Comparison of ENCODE assay signal across 25 cellular contexts in the genomic region with DNA sequence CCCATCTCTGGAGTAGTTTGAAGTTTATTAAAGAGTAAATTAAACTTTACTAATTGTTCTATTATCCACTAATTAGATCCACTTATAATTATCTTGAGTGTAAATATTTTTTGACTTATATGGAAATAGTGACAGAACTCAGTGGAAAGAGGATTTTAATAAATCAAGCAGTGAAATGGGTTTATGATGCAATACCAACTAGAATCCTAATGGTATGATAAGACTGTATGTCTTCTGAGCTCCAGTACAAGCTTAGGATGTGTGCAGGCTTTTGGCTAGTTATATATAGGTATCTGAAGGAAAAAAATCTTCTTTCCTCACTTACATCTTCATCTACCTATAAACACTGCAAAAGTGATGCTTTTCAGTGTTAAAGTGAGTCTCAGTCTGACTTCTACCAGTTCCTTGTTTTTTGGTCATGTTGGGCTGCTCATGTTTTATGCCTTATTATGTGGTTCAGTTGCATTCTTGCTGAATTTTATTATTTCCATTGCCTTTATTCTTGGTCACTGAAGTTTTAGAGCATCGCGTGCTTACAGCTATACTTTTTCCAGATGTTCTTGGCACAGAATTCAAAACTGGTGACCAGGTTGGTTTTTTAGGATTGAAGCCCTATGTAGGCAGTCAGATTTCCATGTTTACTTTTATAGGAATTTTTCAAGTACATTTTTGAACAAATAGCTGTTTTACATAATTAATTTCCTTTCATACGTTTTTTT.
DNase-seq lines count a peak whose midpoint lies in the region; ATAC-seq lines count a peak whose summit lies in the region.
"Had no signal": no experiment of that assay in that cellular context is flagged by ENCODE, and none has a peak within 500 bp of the region (broad histone marks: within the 10 kb centered on the region; RNA-seq: fewer than 3 reads in every experiment).

No MANE protein-coding gene starts in this region.

- ATAC-seq in HG03521 (IDR thresholded peaks at IDR 0.05; ENCODE audit: unreplicated experiment) (no peak), GM19324 (IDR thresholded peaks at IDR 0.05; ENCODE audit: low FRiP score, unreplicated experiment) (no peak)
- ATAC-seq: CD8-positive, alpha-beta T cell; Right ventricle myocardium inferior had no signal

- DNase-seq in AG08395 (ENCODE audit: low spot score), result peak; percentile 9
- peak; percentile 24 for DNase-seq in GM04504 (ENCODE audit: low read depth)
- DNase-seq in amniotic epithelial cell (ENCODE audit: low read depth), result peak; percentile 31
- DNase-seq in iris pigment epithelial cell (ENCODE audit: low read depth), result peak; percentile 6
- no peak for DNase-seq in caudate nucleus (lab: John Stamatoyannopoulos, UW)
- DNase-seq: CD8-positive, alpha-beta T cell; DMS 273 treated with DMSO at 0.1 percent for 48 hours; DMS79; EL; GDM1; KG1; MM.1S; NCI-H1092 treated with DMSO at 0.1 percent for 48 hours; NCI-H146; NCI-H1930; NCI-H446 treated with DMSO at 0.1 percent for 48 hours; NCI-H526; NCI-H82; NK-92 treated with Interleukin-12 subunit alpha and Interleukin-12 subunit beta, amount 100 ng/mL, for 24 hours; PC-9; SJCRH30 had no signal

- no peak overlapping the region for H3K27ac ChIP-seq in caudate nucleus (ENCODE audit: low read depth, low read length)
- H3K27ac ChIP-seq: C4-2B, PC-9, SJCRH30 had no signal

Comparison
In these comparisons a context has a peak if more than half of its experiments do, and no peak if none do; other contexts are left out.
1. DNase-seq: peak in AG08395 (single experiment), GM04504 (single experiment), amniotic epithelial cell (single experiment) and iris pigment epithelial cell (single experiment); none in caudate nucleus (0 of 61).